In the genomic region with DNA sequence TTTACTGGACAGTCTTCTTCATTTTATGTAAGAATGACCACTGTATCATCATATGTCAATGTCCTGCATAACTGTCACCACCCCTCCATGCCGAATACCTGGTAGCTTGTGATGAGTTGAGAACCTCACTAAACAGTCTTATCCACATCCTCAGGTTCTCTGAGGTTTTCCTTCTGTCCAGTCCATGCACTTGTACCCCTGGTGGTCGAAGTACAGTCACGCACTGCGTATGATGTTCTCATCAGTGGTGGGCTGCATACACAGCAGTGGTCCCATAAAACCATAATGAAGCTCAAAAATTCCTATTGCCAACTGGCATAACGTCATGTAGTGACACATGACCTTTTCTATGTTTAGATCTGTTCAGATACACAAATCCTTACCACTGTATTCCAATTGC, we compare ENCODE assay signal across 24 cellular contexts. TPM values are rescaled to one million over a fixed set of nuclear protein-coding genes. Genes with fewer than 3 reads are reported as not detected.
A peak's percentile ranks its signal among the peaks of the same experiment; 100 is the strongest.
DNase-seq lines count a peak whose midpoint lies in the region; ATAC-seq, FAIRE-seq and TF ChIP-seq lines count a peak whose summit lies in the region.
"Had no signal": no experiment of that assay in that cellular context is flagged by ENCODE, and none has a peak within 500 bp of the region (broad histone marks: within the 10 kb centered on the region; RNA-seq: fewer than 3 reads in every experiment).

No MANE protein-coding gene starts in this region.

- H3K27ac ChIP-seq in sigmoid colon: no peak overlapping the region
- H3K27ac ChIP-seq: BLaER1, gastrocnemius medialis, transverse colon had no signal

- no peaks in the 10 kb centered on the region for H3K27me3 ChIP-seq in sigmoid colon
- H3K27me3 ChIP-seq: BLaER1, gastrocnemius medialis, ovary, transverse colon had no signal

- no peak for DNase-seq in activated CD4-positive, alpha-beta T cell treated with anti-CD3 and anti-CD28 coated beads for 36 hours
- DNase-seq in activated CD4-positive, alpha-beta T cell treated with anti-CD3 and anti-CD28 coated beads, Interleukin-2, amount 50 U/mL, for 48 hours: no peak
- DNase-seq in GM12891 (ENCODE audit: insufficient read length, low spot score) (no peak), memory B cell (ENCODE audit: low spot score in 2 of 2) (no peak), sigmoid colon (no peak)
- DNase-seq in activated naive CD8-positive, alpha-beta T cell treated with anti-CD3 and anti-CD28 coated beads, Interleukin-2, amount 10 ng/mL, durations not matched to agents 7 days and 5 days: no peak
- DNase-seq: activated gamma-delta T cell; gastrocnemius medialis; H9; NCI-H774; OCI-M1; ovary; SHP77 treated with DMSO at 0.1 percent for 48 hours; stimulated activated naive CD8-positive, alpha-beta T cell treated with anti-CD3 and anti-CD28 coated beads, Interleukin-15, Interleukin-2, amounts not matched to agents 100 U/mL and 50 U/mL, for 24 hours; T-cell; transverse colon had no signal

- intact Hi-C loops in activated CD4-positive, alpha-beta T cell treated with anti-CD3 and anti-CD28 coated beads for 36 hours (cut with DNase I, micrococcal nuclease): loop anchor here (1.0 to 2.0 kb wide), 2 partner anchors 33 to 35 kb away; partner anchors contain the start of gene FKBP1A (in 2 of the 2)
- intact Hi-C loops in sigmoid colon (cut with DNase I): no loop called here

- H3K9me3 ChIP-seq in sigmoid colon: no peaks in the 10 kb centered on the region
- H3K9me3 ChIP-seq: gastrocnemius medialis, ovary, transverse colon had no signal

- peak overlapping the region; percentile 77 for H3K27ac Mint-ChIP-seq in activated CD4-positive, alpha-beta T cell treated with anti-CD3 and anti-CD28 coated beads for 36 hours
- H3K27ac Mint-ChIP-seq in activated naive CD8-positive, alpha-beta T cell treated with anti-CD3 and anti-CD28 coated beads, Interleukin-2, amount 10 ng/mL, durations not matched to agents 7 days and 5 days: peak overlapping the region; percentile 89
- peak overlapping the region; percentile 50 for H3K27ac Mint-ChIP-seq in memory B cell
- H3K27ac Mint-ChIP-seq: brain; dendritic cell treated with granulocyte-macrophage colony-stimulating factor and Interleukin-4, amounts not matched to agents 40 ng/mL and 50 ng/mL, for 4 days; H9; T-cell; WTC11 had no signal

- POLR2A ChIA-PET in activated CD4-positive, alpha-beta T cell treated with anti-CD3 and anti-CD28 coated beads for 36 hours (lab: Charles Lee): no interaction called here
- POLR2A ChIA-PET in activated naive CD8-positive, alpha-beta T cell treated with anti-CD3 and anti-CD28 coated beads, Interleukin-2, amount 10 ng/mL, durations not matched to agents 7 days and 5 days (lab: Charles Lee): interaction anchor here (2.8 kb wide), 1 partner anchor 31 kb away, joined by 11 read pairs; no protein-coding TSS in a partner anchor

- H3K36me3 Mint-ChIP-seq in activated CD4-positive, alpha-beta T cell treated with anti-CD3 and anti-CD28 coated beads for 36 hours (ENCODE audit: low read depth): peaks cover 60% of the 10 kb centered on the region
- peaks cover 67% of the 10 kb centered on the region for H3K36me3 Mint-ChIP-seq in activated naive CD8-positive, alpha-beta T cell treated with anti-CD3 and anti-CD28 coated beads, Interleukin-2, amount 10 ng/mL, durations not matched to agents 7 days and 5 days
- H3K36me3 Mint-ChIP-seq in memory B cell: peaks cover 34% of the 10 kb centered on the region

- H3K36me3 ChIP-seq in sigmoid colon: peaks cover 0 to 30% (median 6%) of the 10 kb centered on the region in 4 donors
- H3K36me3 ChIP-seq: ovary, transverse colon had no signal

- peaks cover 4% of the 10 kb centered on the region for H3K9me3 Mint-ChIP-seq in activated CD4-positive, alpha-beta T cell treated with anti-CD3 and anti-CD28 coated beads for 36 hours (ENCODE audit: low read depth)
- no peaks in the 10 kb centered on the region for H3K9me3 Mint-ChIP-seq in activated naive CD8-positive, alpha-beta T cell treated with anti-CD3 and anti-CD28 coated beads, Interleukin-2, amount 10 ng/mL, durations not matched to agents 7 days and 5 days
- H3K9me3 Mint-ChIP-seq in memory B cell: no peaks in the 10 kb centered on the region
- H3K9me3 Mint-ChIP-seq: H9, T-cell, WTC11 had no signal

- no peak overlapping the region for H3K4me3 Mint-ChIP-seq in activated CD4-positive, alpha-beta T cell treated with anti-CD3 and anti-CD28 coated beads for 36 hours
- H3K4me3 Mint-ChIP-seq in activated naive CD8-positive, alpha-beta T cell treated with anti-CD3 and anti-CD28 coated beads, Interleukin-2, amount 10 ng/mL, durations not matched to agents 7 days and 5 days: no peak overlapping the region
- H3K4me3 Mint-ChIP-seq in memory B cell: no peak overlapping the region
- H3K4me3 Mint-ChIP-seq: brain; dendritic cell treated with granulocyte-macrophage colony-stimulating factor and Interleukin-4, amounts not matched to agents 40 ng/mL and 50 ng/mL, for 4 days; H9; WTC11 had no signal

- TF ChIP-seq POLR2A in GM12891 (IDR thresholded peaks at IDR 0.05; ENCODE audit: low read depth, low read length): no peak
- no peak for TF ChIP-seq POLR2A in sigmoid colon (IDR thresholded peaks at IDR 0.05)

- H3K4me1 Mint-ChIP-seq in activated CD4-positive, alpha-beta T cell treated with anti-CD3 and anti-CD28 coated beads for 36 hours: peaks cover 76% of the 10 kb centered on the region
- H3K4me1 Mint-ChIP-seq in activated naive CD8-positive, alpha-beta T cell treated with anti-CD3 and anti-CD28 coated beads, Interleukin-2, amount 10 ng/mL, durations not matched to agents 7 days and 5 days: peaks cover 65% of the 10 kb centered on the region
- H3K4me1 Mint-ChIP-seq in memory B cell: peaks cover 10% of the 10 kb centered on the region
- H3K4me1 Mint-ChIP-seq: brain, H9, WTC11 had no signal

- no peak for TF ChIP-seq CTCF in sigmoid colon (IDR thresholded peaks at IDR 0.05)

- H3K4me3 ChIP-seq in sigmoid colon: no peak overlapping the region
- H3K4me3 ChIP-seq: BLaER1, gastrocnemius medialis, ovary, transverse colon had no signal

- ATAC-seq in activated CD4-positive, alpha-beta T cell treated with anti-CD3 and anti-CD28 coated beads for 36 hours: no peak
- ATAC-seq in activated naive CD8-positive, alpha-beta T cell treated with anti-CD3 and anti-CD28 coated beads, Interleukin-2, amount 10 ng/mL, durations not matched to agents 7 days and 5 days (ENCODE audit: low read depth): no peak
- no peak for ATAC-seq in memory B cell (ENCODE audit: low read depth)
- ATAC-seq in HG03280 (IDR thresholded peaks at IDR 0.05; ENCODE audit: unreplicated experiment): no peak
- ATAC-seq in HG03571 (IDR thresholded peaks at IDR 0.05; ENCODE audit: unreplicated experiment): no peak
- ATAC-seq: gastrocnemius medialis; sciatic nerve; stimulated activated naive CD8-positive, alpha-beta T cell treated with anti-CD3 and anti-CD28 coated beads, Interleukin-15, Interleukin-2, amounts not matched to agents 100 U/mL and 50 U/mL, for 24 hours; T-cell; WTC11 had no signal

- H3K4me1 ChIP-seq in sigmoid colon: no peaks in the 10 kb centered on the region
- H3K4me1 ChIP-seq: gastrocnemius medialis had no signal

- CTCF ChIA-PET in activated CD4-positive, alpha-beta T cell treated with anti-CD3 and anti-CD28 coated beads for 36 hours (lab: Charles Lee): interaction anchor here (1.4 kb wide), 1 partner anchor 32 kb away, joined by 5 read pairs; no protein-coding TSS in a partner anchor

- no peak for TF ChIP-seq EP300 in sigmoid colon (IDR thresholded peaks at IDR 0.05)

- no peaks in the 10 kb centered on the region for H3K27me3 Mint-ChIP-seq in activated CD4-positive, alpha-beta T cell treated with anti-CD3 and anti-CD28 coated beads for 36 hours
- no peaks in the 10 kb centered on the region for H3K27me3 Mint-ChIP-seq in activated naive CD8-positive, alpha-beta T cell treated with anti-CD3 and anti-CD28 coated beads, Interleukin-2, amount 10 ng/mL, durations not matched to agents 7 days and 5 days
- no peaks in the 10 kb centered on the region for H3K27me3 Mint-ChIP-seq in memory B cell
- H3K27me3 Mint-ChIP-seq: brain; dendritic cell treated with granulocyte-macrophage colony-stimulating factor and Interleukin-4, amounts not matched to agents 40 ng/mL and 50 ng/mL, for 4 days; T-cell had no signal

- WGBS in sigmoid colon, 2 donors: 82 to 90% methylated on average over 5 of the region's 5 CpGs

- FAIRE-seq in GM12891 (lab: Jason Lieb, UNC): peak; percentile 28
- FAIRE-seq: D721Med had no signal

TF ChIP-seq in GM12891, 5 proteins besides CTCF, POLR2A, EP300 and RAD21:
- TF ChIP-seq TAF1 (IDR thresholded peaks at IDR 0.05; ENCODE audit: low read depth, low read length) (no peak), POLR2AphosphoS5 (IDR thresholded peaks at IDR 0.05; ENCODE audit: low read depth, low read length) (no peak), SPI1 (IDR thresholded peaks at IDR 0.05; ENCODE audit: low read depth, low read length) (no peak), POU2F2 (IDR thresholded peaks at IDR 0.05; ENCODE audit: low read depth, low read length) (no peak), PAX5 (IDR thresholded peaks at IDR 0.05; ENCODE audit: insufficient read depth, low read length, severe bottlenecking) (no peak)

RNA-seq across cellular contexts. Expression of gene SDCBP2, which starts 31.2 kb away (rescaled TPM):
- 1 to 10 TPM; 2.8 to 3.2 TPM for total RNA-seq in activated CD4-positive, alpha-beta T cell treated with anti-CD3 and anti-CD28 coated beads for 36 hours
- 0.77 TPM for polyA plus RNA-seq in GM12891 (2012; ENCODE audit: low read depth, missing spikeins)
- 1 to 10 TPM; 3.7 to 5.1 TPM for total RNA-seq in activated naive CD8-positive, alpha-beta T cell treated with anti-CD3 and anti-CD28 coated beads, Interleukin-2, amount 10 ng/mL, durations not matched to agents 7 days and 5 days
- total RNA-seq in sigmoid colon: 1 to 10 TPM; 1.1 to 3.6 (median 1.9) TPM
- 100 to 1,000 TPM; 229 to 724 (median 339) TPM for polyA plus RNA-seq in sigmoid colon

RNA-seq across cellular contexts. Expression of gene FKBP1A, which starts 32.8 kb away (rescaled TPM):
- total RNA-seq in activated CD4-positive, alpha-beta T cell treated with anti-CD3 and anti-CD28 coated beads for 36 hours: 100 to 1,000 TPM; 265 to 316 TPM
- 221 TPM for polyA plus RNA-seq in GM12891 (2012; ENCODE audit: low read depth, missing spikeins)
- total RNA-seq in activated naive CD8-positive, alpha-beta T cell treated with anti-CD3 and anti-CD28 coated beads, Interleukin-2, amount 10 ng/mL, durations not matched to agents 7 days and 5 days: 100 to 1,000 TPM; 231 to 234 TPM
- total RNA-seq in sigmoid colon: 100 to 1,000 TPM in 1 of 4 donors, 10 to 100 TPM in 3; 71.7 to 118 (median 85.3) TPM
- 100 to 1,000 TPM; 296 to 515 (median 374) TPM for polyA plus RNA-seq in sigmoid colon
